1 cellular context compared by ENCODE assay signal in the genomic region with DNA sequence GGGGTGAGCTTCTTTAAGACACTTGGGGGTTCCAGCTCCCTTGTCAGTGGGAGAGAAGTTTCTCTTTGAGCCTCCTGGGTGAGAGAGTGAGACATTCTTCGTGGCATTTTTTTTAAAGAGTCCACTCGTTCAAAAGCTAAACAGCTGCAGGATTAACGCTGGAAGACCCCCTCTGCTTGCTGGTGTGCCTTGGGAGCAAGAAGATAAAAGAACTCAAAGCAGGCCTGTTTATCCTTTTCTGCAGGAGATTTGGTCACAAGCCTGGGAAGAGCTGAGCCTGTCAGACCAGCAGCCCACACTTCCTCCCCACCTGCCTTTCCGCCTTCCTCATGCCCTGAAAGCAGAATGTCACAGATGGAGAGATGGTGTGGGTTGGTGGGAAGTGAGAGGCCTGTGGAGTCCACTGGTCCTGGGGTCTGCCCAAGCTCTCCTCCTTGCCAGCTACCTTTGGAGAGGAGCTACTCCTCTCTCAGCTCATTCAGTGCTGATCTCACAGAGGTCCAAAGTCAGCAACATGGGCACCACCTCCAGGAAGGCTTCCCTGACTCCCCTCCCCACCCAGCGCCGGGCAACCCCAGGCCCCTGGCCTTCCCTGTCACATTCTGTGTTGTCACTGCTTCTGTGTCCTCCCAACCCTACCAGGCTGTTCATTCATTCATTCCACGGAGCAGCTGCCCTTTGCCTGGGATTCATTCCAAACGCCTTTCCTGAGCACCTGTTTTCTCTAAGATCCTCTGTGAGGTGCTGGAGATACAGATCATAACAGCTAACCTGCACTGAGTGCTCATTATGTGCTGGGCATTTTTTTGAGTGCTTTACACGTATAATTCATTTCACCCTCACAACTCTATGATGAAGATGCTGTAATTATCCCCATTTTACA.
A peak's percentile ranks its signal among the peaks of the same experiment; 100 is the strongest.
TF ChIP-seq lines count a peak whose summit lies in the region.

No MANE protein-coding gene starts in this region.

TF ChIP-seq in GM12878, 131 proteins besides CTCF, POLR2A, EP300 and RAD21:
- TF ChIP-seq SMAD1 (IDR thresholded peaks at IDR 0.05; ENCODE audit: low read depth, partially characterized antibody), result no peak
- peak; percentile 18; the same call in 1 of the 2 replicates for TF ChIP-seq SPI1 (IDR thresholded peaks at IDR 0.05; ENCODE audit: borderline replicate concordance, insufficient read depth, low read depth, low read length)
